Comparison of ENCODE assay signal across 5 cellular contexts in genomic region chr6:29968905-29969304, GRCh38.
"Had no signal": no experiment of that assay in that cellular context is flagged by ENCODE, and none has a peak within 500 bp of the region (broad histone marks: within the 10 kb centered on the region; RNA-seq: fewer than 3 reads in every experiment).

No MANE protein-coding gene starts in this region.

- H3K9me3 Mint-ChIP-seq: IgD-negative memory B cell had no signal

- H3K27ac Mint-ChIP-seq: IgD-negative memory B cell had no signal

- H3K4me3 ChIP-seq: GM23248 had no signal

- H2AFZ ChIP-seq: GM23248 had no signal

- H3K27ac ChIP-seq: GM23248 had no signal

- H3K4me3 Mint-ChIP-seq: IgD-negative memory B cell had no signal

- DNase-seq: GOT3, H7, KG1 had no signal

- H3K9ac ChIP-seq: GM23248 had no signal
